ENCODE assay signal across 10 cellular contexts in genomic region chr6:137224890-137225198, GRCh38. TPM values are rescaled to one million over a fixed set of nuclear protein-coding genes. Genes with fewer than 3 reads are reported as not detected.
DNase-seq lines count a peak whose midpoint lies in the region; ATAC-seq and TF ChIP-seq lines count a peak whose summit lies in the region.
"Had no signal": no experiment of that assay in that cellular context is flagged by ENCODE, and none has a peak within 500 bp of the region (broad histone marks: within the 10 kb centered on the region; RNA-seq: fewer than 3 reads in every experiment).

No MANE protein-coding gene starts in this region.

- H3K36me3 Mint-ChIP-seq in naive thymus-derived CD4-positive, alpha-beta T cell = peaks cover 0 to 20% (median 0%) of the 10 kb centered on the region in 5 donors

- peaks cover 0 to 15% (median 0%) of the 10 kb centered on the region in 5 donors for H3K27me3 Mint-ChIP-seq in naive thymus-derived CD4-positive, alpha-beta T cell

- CTCF ChIA-PET in naive thymus-derived CD4-positive, alpha-beta T cell (lab: Charles Lee) = interaction anchor here (0.6 kb wide), 1 partner anchor 43 kb away, joined by 4 read pairs; no protein-coding TSS in a partner anchor

- peak; percentile 69 for ATAC-seq in GM18511 (IDR thresholded peaks at IDR 0.05; ENCODE audit: unreplicated experiment)
- peak; percentile 67 for ATAC-seq in HG02840 (IDR thresholded peaks at IDR 0.05; ENCODE audit: low FRiP score, unreplicated experiment)
- ATAC-seq in naive thymus-derived CD4-positive, alpha-beta T cell = peak; percentile 79

- H3K9me3 ChIP-seq in naive thymus-derived CD4-positive, alpha-beta T cell (ENCODE audit: control insufficient read depth in 2 of 3, low read length in 3 of 3) = no peaks in the 10 kb centered on the region
- no peaks in the 10 kb centered on the region for H3K9me3 ChIP-seq in SJCRH30 (replicated peaks)
- no peaks in the 10 kb centered on the region for H3K9me3 ChIP-seq in ovary

- peaks cover 16 to 53% of the 10 kb centered on the region in 2 donors for H3K4me1 ChIP-seq in naive thymus-derived CD4-positive, alpha-beta T cell (ENCODE audit: control insufficient read depth in 2 of 2, insufficient read depth in 2 of 2, low read length in 2 of 2)
- H3K4me1 ChIP-seq in SJCRH30 (no peaks in the 10 kb centered on the region; the same call in 1 of the 2 replicates), ovary (ENCODE audit: insufficient read depth) (no peaks in the 10 kb centered on the region)

- peak; percentile 97 for DNase-seq in SKM-1 (lab: John Stamatoyannopoulos, UW; ENCODE audit: unreplicated experiment)
- no peak for DNase-seq in naive thymus-derived CD4-positive, alpha-beta T cell
- no peak for DNase-seq in SJCRH30
- DNase-seq in LoVo (ENCODE audit: low spot score) = no peak
- no peak for DNase-seq in ovary
- DNase-seq in NCI-H510A (lab: John Stamatoyannopoulos, UW) = no peak

- POLR2A ChIA-PET in naive thymus-derived CD4-positive, alpha-beta T cell (lab: Charles Lee) = interaction anchor here (0.6 kb wide), 1 partner anchor 11 kb away, joined by 3 read pairs; no protein-coding TSS in a partner anchor

- H3K27me3 ChIP-seq in naive thymus-derived CD4-positive, alpha-beta T cell (ENCODE audit: control insufficient read depth in 2 of 2, insufficient read depth in 2 of 2, low read length in 2 of 2) = no peaks in the 10 kb centered on the region
- H3K27me3 ChIP-seq in SJCRH30 = 0 out of 2 replicates have a peak, but pooled peaks cover 7% of the 10 kb centered on the region
- no peaks in the 10 kb centered on the region for H3K27me3 ChIP-seq in ovary

- no peak for TF ChIP-seq CTCF in ovary (IDR thresholded peaks at IDR 0.05)

- H3K4me1 Mint-ChIP-seq in naive thymus-derived CD4-positive, alpha-beta T cell = peaks cover 19 to 59% (median 44%) of the 10 kb centered on the region in 7 donors

- peaks cover 0 to 2% (median 0%) of the 10 kb centered on the region in 11 donors for H3K9me3 Mint-ChIP-seq in naive thymus-derived CD4-positive, alpha-beta T cell
- H3K9me3 Mint-ChIP-seq: nephron had no signal

- 83 to 100% (median 86%) methylated on average over 1 of the region's 1 CpG for WGBS in ovary, 3 donors

- H3K36me3 ChIP-seq in naive thymus-derived CD4-positive, alpha-beta T cell (ENCODE audit: control insufficient read depth in 2 of 3, insufficient read depth in 3 of 3, low read length in 3 of 3) = no peaks in the 10 kb centered on the region
- H3K36me3 ChIP-seq in SJCRH30 (no peaks in the 10 kb centered on the region), ovary (no peaks in the 10 kb centered on the region)

- peak overlapping the region in 5 of 9 donors; percentile 30 to 75 (median 58) for H3K27ac Mint-ChIP-seq in naive thymus-derived CD4-positive, alpha-beta T cell

- intact Hi-C loops in naive thymus-derived CD4-positive, alpha-beta T cell (cut with micrococcal nuclease) = no loop called here
- intact Hi-C loops in ovary (cut with DNase I) = no loop called here

- H3K27ac ChIP-seq in naive thymus-derived CD4-positive, alpha-beta T cell (ENCODE audit: low read depth, low read length) = no peak overlapping the region
- H3K27ac ChIP-seq in SJCRH30 (no peak overlapping the region), ovary (no peak overlapping the region)

- peak overlapping the region in 7 of 10 donors; percentile 2 to 66 (median 26) for H3K4me3 Mint-ChIP-seq in naive thymus-derived CD4-positive, alpha-beta T cell

- TF ChIP-seq EP300 in ovary (IDR thresholded peaks at IDR 0.05) = no peak

- no peak for TF ChIP-seq POLR2A in ovary (IDR thresholded peaks at IDR 0.05)

- no peak overlapping the region for H3K4me3 ChIP-seq in naive thymus-derived CD4-positive, alpha-beta T cell (ENCODE audit: low read length)
- H3K4me3 ChIP-seq in SJCRH30 = no peak overlapping the region
- H3K4me3 ChIP-seq in ovary = no peak overlapping the region

RNA-seq across cellular contexts. Expression of gene IFNGR1, which starts 5.7 kb away (rescaled TPM):
- 10 to 100 TPM; 29.2 to 90.7 (median 31.3) TPM for total RNA-seq in naive thymus-derived CD4-positive, alpha-beta T cell
- polyA plus RNA-seq in naive thymus-derived CD4-positive, alpha-beta T cell = 10 to 100 TPM; 27.9 to 32.6 TPM
- total RNA-seq in SJCRH30 (2014; rRNA removed; shearing (Covaris generic)) = 27.3 and 28.1 TPM in 2 replicates
- 10 to 100 TPM; 37.1 to 95.2 (median 52.5) TPM for total RNA-seq in ovary
- polyA plus RNA-seq in ovary = 10 to 100 TPM; 55.5 to 62.9 TPM

RNA-seq across cellular contexts. Expression of gene IL22RA2, which starts 51.4 kb away (rescaled TPM):
- total RNA-seq in naive thymus-derived CD4-positive, alpha-beta T cell = not detected
- not detected for polyA plus RNA-seq in naive thymus-derived CD4-positive, alpha-beta T cell
- total RNA-seq in SJCRH30 (2014; rRNA removed; shearing (Covaris generic)) = not detected in 2 replicates
- not detected for total RNA-seq in ovary
- not detected for polyA plus RNA-seq in ovary
- total RNA-seq: SK-MEL-5 had no signal
